In the genomic region with DNA sequence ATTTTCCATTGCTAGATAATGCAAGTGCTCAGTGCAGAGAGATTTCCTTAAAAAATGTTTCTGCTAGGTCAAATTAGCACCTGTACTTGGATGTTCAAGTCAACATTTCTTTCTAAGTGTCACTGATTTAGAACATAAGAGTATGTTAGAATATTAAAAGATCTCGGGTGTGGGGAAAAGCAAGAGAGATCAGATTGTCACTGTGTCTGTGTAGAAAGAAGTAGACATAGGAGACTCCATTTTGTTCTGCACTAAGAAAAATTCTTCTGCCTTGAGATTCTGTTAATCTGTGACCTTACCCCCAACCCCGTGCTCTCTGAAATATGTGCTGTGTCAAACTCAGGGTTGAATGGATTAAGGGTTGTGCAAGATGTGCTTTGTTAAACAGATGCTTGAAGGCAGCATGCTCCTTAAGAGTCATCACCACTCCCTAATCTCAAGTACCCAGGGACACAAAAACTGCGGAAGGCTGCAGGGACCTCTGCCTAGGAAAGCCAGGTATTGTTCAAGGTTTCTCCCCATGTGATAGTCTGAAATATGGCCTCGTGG, we compare ENCODE assay signal across 4 cellular contexts.
DNase-seq lines count a peak whose midpoint lies in the region; ATAC-seq and TF ChIP-seq lines count a peak whose summit lies in the region.
"Not testable (repeated sequence)": the region's sequence is repeated elsewhere in the genome, so short reads cannot be mapped to it uniquely, and the experiment has no call there.

No MANE protein-coding gene starts in this region.

- H3K27me3 Mint-ChIP-seq in GM23338 (ENCODE audit: insufficient read depth, low read depth, poor library complexity): not testable (repeated sequence)

- peak overlapping the region; percentile 7; the same call in 1 of the 2 replicates for H3K4me2 ChIP-seq in GM23338
- H3K4me2 ChIP-seq in neural cell (ENCODE audit: low read length): not testable (repeated sequence)

- H3K9me3 ChIP-seq in neural cell (ENCODE audit: low read length): not testable (repeated sequence)

- not testable (repeated sequence) for ATAC-seq in GM23338

- H3K9me3 Mint-ChIP-seq in GM23338: not testable (repeated sequence)

- not testable (repeated sequence) for H3K27ac ChIP-seq in GM23338 (ENCODE audit: low read depth)
- H3K27ac ChIP-seq in neural cell (ENCODE audit: low read length): peak overlapping the region; percentile 23

- not testable (repeated sequence) for H3K9me2 ChIP-seq in GM23338 (ENCODE audit: insufficient read depth); neural cell (ENCODE audit: insufficient read depth, low read length)

- peaks cover 21% of the 10 kb centered on the region for H3K4me1 Mint-ChIP-seq in GM23338

- H3K4me3 Mint-ChIP-seq in GM23338: not testable (repeated sequence)

- DNase-seq in GM23338 (ENCODE audit: low spot score): not testable (repeated sequence)
- DNase-seq in NCI-H524 (lab: John Stamatoyannopoulos, UW) (peak; percentile 12 to 13), NCI-H82 treated with DMSO at 0.1 percent for 48 hours (lab: John Stamatoyannopoulos, UW; ENCODE audit: unreplicated experiment) (peak; percentile 22)

- H3K27ac Mint-ChIP-seq in GM23338: not testable (repeated sequence)

- not testable (repeated sequence) for TF ChIP-seq RAD21 in neural cell (conservative IDR thresholded peaks at IDR 0.05)

- H3K4me1 ChIP-seq in GM23338 (ENCODE audit: insufficient read depth): peaks cover 13% of the 10 kb centered on the region; the same call in 1 of the 2 replicates

- not testable (repeated sequence) for TF ChIP-seq CTCF in GM23338 (conservative IDR thresholded peaks at IDR 0.05; ENCODE audit: low read depth in 2 of 2); neural cell (IDR thresholded peaks at IDR 0.05; ENCODE audit: poor library complexity, severe bottlenecking)

- TF ChIP-seq EP300 in neural cell (conservative IDR thresholded peaks at IDR 0.05; ENCODE audit: poor library complexity, severe bottlenecking): not testable (repeated sequence)

- H2AFZ ChIP-seq in GM23338; neural cell (ENCODE audit: low read depth, low read length): not testable (repeated sequence)

- not testable (repeated sequence) for H3K79me2 ChIP-seq in GM23338 (replicated peaks; ENCODE audit: insufficient read depth); neural cell (replicated peaks; ENCODE audit: insufficient read depth, low read length)

- H3K36me3 Mint-ChIP-seq in GM23338 (ENCODE audit: low read depth): not testable (repeated sequence)

- H3K4me3 ChIP-seq in GM23338; neural cell (ENCODE audit: low read length): not testable (repeated sequence)

- not testable (repeated sequence) for H3K36me3 ChIP-seq in GM23338 (ENCODE audit: insufficient read depth); neural cell (ENCODE audit: insufficient read depth, low read length)

- not testable (repeated sequence) for H4K20me1 ChIP-seq in GM23338 (replicated peaks; ENCODE audit: insufficient read depth); neural cell (ENCODE audit: insufficient read depth)

- not testable (repeated sequence) for H3K9ac ChIP-seq in neural cell (ENCODE audit: low read length)

- not testable (repeated sequence) for H3F3A ChIP-seq in GM23338 (replicated peaks; ENCODE audit: low read depth); neural cell (ENCODE audit: insufficient read depth, low read length, poor library complexity, severe bottlenecking)

- not testable (repeated sequence) for H3K27me3 ChIP-seq in GM23338 (ENCODE audit: insufficient read depth); neural cell (ENCODE audit: insufficient read depth, low read depth, low read length)
